Comparison of ENCODE assay signal across 11 cellular contexts in genomic region chr10:96840841-96841518, GRCh38. TPM values are rescaled to one million over a fixed set of nuclear protein-coding genes. Genes with fewer than 3 reads are reported as not detected.
DNase-seq lines count a peak whose midpoint lies in the region; ATAC-seq and TF ChIP-seq lines count a peak whose summit lies in the region.
"Had no signal": no experiment of that assay in that cellular context is flagged by ENCODE, and none has a peak within 500 bp of the region (broad histone marks: within the 10 kb centered on the region; RNA-seq: fewer than 3 reads in every experiment).

No MANE protein-coding gene starts in this region.

- H3K27ac Mint-ChIP-seq in Calu3 (ENCODE audit: unreplicated experiment): no peak overlapping the region
- peak overlapping the region; percentile 75 for H3K27ac Mint-ChIP-seq in activated T-cell treated with anti-CD3 and anti-CD28 coated beads, Interleukin-2, amount 50 U/mL, for 72 hours

- H3K4me1 ChIP-seq in liver (ENCODE audit: control insufficient read depth in 4 of 4, insufficient read depth in 4 of 4, low read length in 3 of 4): peaks cover 13 to 24% (median 16%) of the 10 kb centered on the region in 4 donors

- H3K4me3 ChIP-seq in liver (ENCODE audit: low read depth in 1 of 3, low read length in 3 of 3) (no peak overlapping the region), WERI-Rb-1 (ENCODE audit: low read depth, low read length) (no peak overlapping the region)
- H3K4me3 ChIP-seq: ovary had no signal

- CTCF ChIA-PET in Calu3 (lab: Charles Lee): interaction anchor here (0.7 kb wide), 2 partner anchors 124 to 198 kb away, joined by 5 to 6 read pairs; no protein-coding TSS in a partner anchor

- H3K9me3 ChIP-seq in liver (ENCODE audit: control insufficient read depth in 4 of 4, low read length in 3 of 4) (no peaks in the 10 kb centered on the region), WERI-Rb-1 (ENCODE audit: severe bottlenecking) (no peaks in the 10 kb centered on the region)
- H3K9me3 ChIP-seq: ovary had no signal

- peak; percentile 67 to 68 for ATAC-seq in activated T-cell treated with anti-CD3 and anti-CD28 coated beads, Interleukin-2, amount 50 U/mL, for 72 hours (replicated peaks in 1 of 2)
- ATAC-seq in left colon: no peak

- no peaks in the 10 kb centered on the region for H3K27me3 Mint-ChIP-seq in Calu3 (ENCODE audit: unreplicated experiment)
- H3K27me3 Mint-ChIP-seq in activated T-cell treated with anti-CD3 and anti-CD28 coated beads, Interleukin-2, amount 50 U/mL, for 72 hours (ENCODE audit: low read depth): no peaks in the 10 kb centered on the region
- H3K27me3 Mint-ChIP-seq: brain had no signal

- DNase-seq in Calu3 (peak; percentile 46), KBM-7 (peak; percentile 92), left colon (no peak), NCI-H2171 (lab: John Stamatoyannopoulos, UW) (no peak), WERI-Rb-1 (no peak), cerebellar cortex (ENCODE audit: low spot score) (no peak)
- peak in 1 of 2 donors; percentile 33 for DNase-seq in activated T-cell treated with anti-CD3 and anti-CD28 coated beads, Interleukin-2, amount 50 U/mL, for 72 hours
- DNase-seq: NCI-H2227 treated with DMSO at 0.1 percent for 48 hours had no signal

- H3K27me3 ChIP-seq in liver (ENCODE audit: control insufficient read depth in 4 of 4, insufficient read depth in 4 of 4, low read length in 3 of 4) (no peaks in the 10 kb centered on the region), WERI-Rb-1 (ENCODE audit: insufficient read depth, low read depth, severe bottlenecking) (no peaks in the 10 kb centered on the region)
- H3K27me3 ChIP-seq: ovary had no signal

- in situ Hi-C loops in KBM-7 (cut with MboI; ENCODE audit: low pct_unique_long_range_greater_than_20kb, low sequenced_read_pairs): no loop called here

- no peak overlapping the region for H3K4me3 Mint-ChIP-seq in Calu3 (ENCODE audit: low read depth, unreplicated experiment)
- peak overlapping the region; percentile 9 to 18 for H3K4me3 Mint-ChIP-seq in activated T-cell treated with anti-CD3 and anti-CD28 coated beads, Interleukin-2, amount 50 U/mL, for 72 hours
- H3K4me3 Mint-ChIP-seq: brain had no signal

- no peak overlapping the region for H3K9ac ChIP-seq in liver (ENCODE audit: low read depth in 1 of 2, low read length in 2 of 2)

- H3K4me1 Mint-ChIP-seq in Calu3 (ENCODE audit: low read depth, unreplicated experiment): peaks cover 46% of the 10 kb centered on the region
- H3K4me1 Mint-ChIP-seq in activated T-cell treated with anti-CD3 and anti-CD28 coated beads, Interleukin-2, amount 50 U/mL, for 72 hours (ENCODE audit: low read depth): peaks cover 78% of the 10 kb centered on the region

- H3K36me3 Mint-ChIP-seq in Calu3 (ENCODE audit: insufficient read depth, unreplicated experiment): peaks cover 11% of the 10 kb centered on the region
- peaks cover 0 to 1% of the 10 kb centered on the region in 2 donors for H3K36me3 Mint-ChIP-seq in activated T-cell treated with anti-CD3 and anti-CD28 coated beads, Interleukin-2, amount 50 U/mL, for 72 hours (ENCODE audit: insufficient read depth in 2 of 2)

- intact Hi-C loops in Calu3 (cut with micrococcal nuclease; ENCODE audit: unreplicated experiment): no loop called here
- intact Hi-C loops in left colon (cut with DNase I, micrococcal nuclease): no loop called here

- BruUV-seq in Calu3 (replicated peaks; lab: Mats Ljungman, UMichigan): no TSS peak

- no peaks in the 10 kb centered on the region for H3K36me3 ChIP-seq in liver (ENCODE audit: control insufficient read depth in 4 of 4, insufficient read depth in 3 of 4, low read depth in 1 of 4, low read length in 3 of 4)
- H3K36me3 ChIP-seq in WERI-Rb-1: peaks cover 10% of the 10 kb centered on the region
- H3K36me3 ChIP-seq: ovary had no signal

- 81% methylated on average over 7 of the region's 7 CpGs for WGBS in liver

- H3K9me3 Mint-ChIP-seq in Calu3 (ENCODE audit: low read depth, unreplicated experiment): no peaks in the 10 kb centered on the region
- no peaks in the 10 kb centered on the region for H3K9me3 Mint-ChIP-seq in activated T-cell treated with anti-CD3 and anti-CD28 coated beads, Interleukin-2, amount 50 U/mL, for 72 hours

- TF ChIP-seq RAD21 in liver (IDR thresholded peaks at IDR 0.05): no peak

- TF ChIP-seq CTCF in Calu3 (IDR thresholded peaks at IDR 0.05; ENCODE audit: unreplicated experiment): no peak
- no peak for TF ChIP-seq CTCF in liver (IDR thresholded peaks at IDR 0.05; ENCODE audit: low read depth, low read length, missing input control)
- no peak for TF ChIP-seq CTCF in WERI-Rb-1 (IDR thresholded peaks at IDR 0.05; ENCODE audit: low read depth, low read length)

- H3K27ac ChIP-seq in liver (ENCODE audit: low read depth in 1 of 2, low read length in 2 of 2) (no peak overlapping the region), WERI-Rb-1 (no peak overlapping the region)
- H3K27ac ChIP-seq: ovary had no signal

TF ChIP-seq in liver, 16 proteins besides CTCF, POLR2A, EP300 and RAD21:
- peak in 1 of 2 donors; percentile 19 for TF ChIP-seq HNF4A (conservative IDR thresholded peaks at IDR 0.05)
- no peak for TF ChIP-seq EGR1 (IDR thresholded peaks at IDR 0.05; ENCODE audit: low read depth in 2 of 2)
- no peak for TF ChIP-seq FOXA1 (IDR thresholded peaks at IDR 0.05)
- no peak for TF ChIP-seq FOXA2 (IDR thresholded peaks at IDR 0.05)
- TF ChIP-seq RXRA (IDR thresholded peaks at IDR 0.05): no peak
- TF ChIP-seq JUND (IDR thresholded peaks at IDR 0.05): peak; percentile 44 to 46
- no peak for TF ChIP-seq NR2F2 (IDR thresholded peaks at IDR 0.05)
- TF ChIP-seq TAF1 (conservative IDR thresholded peaks at IDR 0.05): no peak
- no peak for TF ChIP-seq MAX (IDR thresholded peaks at IDR 0.05)
- peak; percentile 70 for TF ChIP-seq ATF3 (IDR thresholded peaks at IDR 0.05)
- no peak for TF ChIP-seq SP1 (IDR thresholded peaks at IDR 0.05)
- TF ChIP-seq REST (IDR thresholded peaks at IDR 0.05): no peak
- TF ChIP-seq ZBTB33 (IDR thresholded peaks at IDR 0.05): no peak
- no peak for TF ChIP-seq HNF4G (IDR thresholded peaks at IDR 0.05)
- TF ChIP-seq GABPA (IDR thresholded peaks at IDR 0.05 in 1 of 2, conservative IDR thresholded peaks at IDR 0.05 in 1 of 2): no peak
- TF ChIP-seq YY1 (IDR thresholded peaks at IDR 0.05): no peak

RNA-seq across cellular contexts. Expression of gene LCOR, which starts 8.9 kb away (rescaled TPM):
- total RNA-seq in Calu3 (2022) (50.1 and 52.8 TPM in 2 replicates), liver (10 to 100 TPM; 21.6 to 31.2 TPM), left colon (10 to 100 TPM; 82.4 to 93.7 TPM)
- 10 to 100 TPM; 24.0 to 33.3 TPM for total RNA-seq in activated T-cell treated with anti-CD3 and anti-CD28 coated beads, Interleukin-2, amount 50 U/mL, for 72 hours
- polyA plus RNA-seq in liver: 1 to 10 TPM; 2.5 to 7.4 TPM

Comparison
In these comparisons a context has a peak if more than half of its experiments do, and no peak if none do; other contexts are left out.
1. DNase-seq: peak in Calu3 (single experiment) and KBM-7 (single experiment); none in left colon (0 of 2), NCI-H2171 (single experiment), WERI-Rb-1 (single experiment) and cerebellar cortex (single experiment).